ENCODE assay signal across 7 cellular contexts in the genomic region with DNA sequence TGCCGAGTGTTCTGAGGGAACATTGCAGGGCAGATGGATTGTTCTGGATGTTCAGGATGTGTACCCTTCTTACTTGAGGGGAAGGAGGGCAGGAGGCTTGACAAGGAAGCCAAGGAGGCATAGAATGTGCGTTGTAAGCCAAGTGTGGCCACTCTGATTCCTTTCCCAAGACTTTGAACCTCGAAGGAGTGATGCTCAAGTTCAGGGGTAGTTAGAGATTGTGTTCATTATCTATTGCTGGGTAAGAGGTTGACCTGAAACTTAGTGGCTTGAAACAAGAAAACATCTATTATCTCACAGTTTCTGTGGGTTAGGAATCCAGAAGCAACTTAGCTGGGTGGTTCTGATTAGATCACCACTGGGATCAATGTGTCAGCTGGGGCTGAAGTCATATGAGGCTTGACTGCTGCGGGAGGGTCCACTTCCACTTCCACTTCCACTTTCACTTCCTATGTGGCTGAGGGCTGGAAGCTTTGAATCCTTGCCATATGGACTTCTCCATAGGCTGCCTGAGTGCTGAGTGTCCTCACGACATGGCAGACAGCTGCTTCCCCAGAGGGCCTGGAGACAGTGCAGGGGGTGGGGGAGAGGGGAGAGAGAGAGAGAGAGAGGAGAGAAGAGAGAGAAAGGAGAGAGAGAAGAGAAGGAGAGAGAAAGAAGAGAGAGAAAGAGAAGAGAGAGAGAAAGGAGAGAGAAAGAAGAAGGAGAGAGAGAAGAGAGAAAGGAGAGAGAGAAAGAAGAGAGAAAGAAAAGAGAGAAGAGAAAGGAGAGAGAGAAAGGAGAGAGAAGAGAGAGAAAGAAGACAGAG. TPM values are rescaled to one million over a fixed set of nuclear protein-coding genes. Genes with fewer than 3 reads are reported as not detected.
DNase-seq lines count a peak whose midpoint lies in the region; ATAC-seq and TF ChIP-seq lines count a peak whose summit lies in the region.

No MANE protein-coding gene starts in this region.

- H2AFZ ChIP-seq in parathyroid adenoma = peak overlapping the region; percentile 47

- H3K4me2 ChIP-seq in parathyroid adenoma (ENCODE audit: low read length) = no peak overlapping the region

- POLR2A ChIA-PET in WTC11 (lab: Charles Lee) = no interaction called here

- peaks cover 9% of the 10 kb centered on the region for H3K4me1 ChIP-seq in parathyroid adenoma

- no peaks in the 10 kb centered on the region for H3K36me3 ChIP-seq in parathyroid adenoma (ENCODE audit: control insufficient read depth, insufficient read depth, low read length)

- H3K9ac ChIP-seq in parathyroid adenoma = no peak overlapping the region

- DNase-seq in UCSD-AML1 (lab: John Stamatoyannopoulos, UW; ENCODE audit: unreplicated experiment) = peak; percentile 30
- no peak for DNase-seq in activated CD8-positive, alpha-beta memory T cell treated with anti-CD3 and anti-CD28 coated beads, Interleukin-2, amount 50 U/mL, for 4 hours
- DNase-seq in WTC11 (ENCODE audit: low spot score) = no peak

- ATAC-seq in GM18907 (IDR thresholded peaks at IDR 0.05; ENCODE audit: unreplicated experiment) = peak; percentile 47
- ATAC-seq in HG02763 (IDR thresholded peaks at IDR 0.05; ENCODE audit: unreplicated experiment) = peak; percentile 40
- no peak for ATAC-seq in HG03439 (IDR thresholded peaks at IDR 0.05; ENCODE audit: unreplicated experiment)
- no peak for ATAC-seq in WTC11

- no peaks in the 10 kb centered on the region for H3K9me3 Mint-ChIP-seq in WTC11

- H3K4me3 ChIP-seq in parathyroid adenoma (ENCODE audit: low read depth, low read length) = no peak overlapping the region

- CTCF ChIA-PET in WTC11 (lab: Charles Lee) = no interaction called here

- H3K79me2 ChIP-seq in parathyroid adenoma = no peaks in the 10 kb centered on the region

- no peaks in the 10 kb centered on the region for H3K27me3 ChIP-seq in parathyroid adenoma (ENCODE audit: control insufficient read depth, insufficient read depth, low read length)

- H3K27ac ChIP-seq in parathyroid adenoma = no peak overlapping the region

- TF ChIP-seq CTCF in parathyroid adenoma (IDR thresholded peaks at IDR 0.05) (no peak), WTC11 (IDR thresholded peaks at IDR 0.05) (no peak)

- H3K27me3 Mint-ChIP-seq in WTC11 (ENCODE audit: low read depth) = peaks cover 50% of the 10 kb centered on the region

- no peak overlapping the region for H3K27ac Mint-ChIP-seq in WTC11

- H3K4me1 Mint-ChIP-seq in WTC11 = no peaks in the 10 kb centered on the region

- no peaks in the 10 kb centered on the region for H3K9me3 ChIP-seq in parathyroid adenoma (ENCODE audit: control insufficient read depth, low read length)

- no peaks in the 10 kb centered on the region for H3K36me3 Mint-ChIP-seq in WTC11

- H3K4me3 Mint-ChIP-seq in WTC11 = no peak overlapping the region

TF ChIP-seq in WTC11, 78 proteins besides CTCF, POLR2A, EP300 and RAD21:
- TF ChIP-seq ZNF396 (CRISPR knock-in tag; IDR thresholded peaks at IDR 0.05; ENCODE audit: borderline replicate concordance) = no peak
- TF ChIP-seq ZNF423 (CRISPR knock-in tag; IDR thresholded peaks at IDR 0.05) = no peak
- no peak for TF ChIP-seq EMX1 (CRISPR knock-in tag; IDR thresholded peaks at IDR 0.05)
- TF ChIP-seq, protein P1, sequence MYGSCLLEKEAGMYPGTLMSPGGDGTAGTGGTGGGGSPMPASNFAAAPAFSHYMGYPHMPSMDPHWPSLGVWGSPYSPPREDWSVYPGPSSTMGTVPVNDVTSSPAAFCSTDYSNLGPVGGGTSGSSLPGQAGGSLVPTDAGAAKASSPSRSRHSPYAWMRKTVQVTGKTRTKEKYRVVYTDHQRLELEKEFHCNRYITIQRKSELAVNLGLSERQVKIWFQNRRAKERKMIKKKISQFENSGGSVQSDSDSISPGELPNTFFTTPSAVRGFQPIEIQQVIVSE (CRISPR knock-in tag; IDR thresholded peaks at IDR 0.05; ENCODE audit: borderline replicate concordance) = no peak
- TF ChIP-seq FOXK1 (CRISPR knock-in tag; IDR thresholded peaks at IDR 0.05) = no peak
- no peak for TF ChIP-seq ELF4 (CRISPR knock-in tag; IDR thresholded peaks at IDR 0.05; ENCODE audit: low read depth)
- no peak for TF ChIP-seq FOXP1 (CRISPR knock-in tag; IDR thresholded peaks at IDR 0.05; ENCODE audit: borderline replicate concordance)
- TF ChIP-seq RORB (CRISPR knock-in tag; IDR thresholded peaks at IDR 0.05) = no peak
- TF ChIP-seq, protein P2, sequence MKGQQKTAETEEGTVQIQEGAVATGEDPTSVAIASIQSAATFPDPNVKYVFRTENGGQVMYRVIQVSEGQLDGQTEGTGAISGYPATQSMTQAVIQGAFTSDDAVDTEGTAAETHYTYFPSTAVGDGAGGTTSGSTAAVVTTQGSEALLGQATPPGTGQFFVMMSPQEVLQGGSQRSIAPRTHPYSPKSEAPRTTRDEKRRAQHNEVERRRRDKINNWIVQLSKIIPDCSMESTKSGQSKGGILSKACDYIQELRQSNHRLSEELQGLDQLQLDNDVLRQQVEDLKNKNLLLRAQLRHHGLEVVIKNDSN (CRISPR knock-in tag; IDR thresholded peaks at IDR 0.05) = no peak
- TF ChIP-seq, protein P3, sequence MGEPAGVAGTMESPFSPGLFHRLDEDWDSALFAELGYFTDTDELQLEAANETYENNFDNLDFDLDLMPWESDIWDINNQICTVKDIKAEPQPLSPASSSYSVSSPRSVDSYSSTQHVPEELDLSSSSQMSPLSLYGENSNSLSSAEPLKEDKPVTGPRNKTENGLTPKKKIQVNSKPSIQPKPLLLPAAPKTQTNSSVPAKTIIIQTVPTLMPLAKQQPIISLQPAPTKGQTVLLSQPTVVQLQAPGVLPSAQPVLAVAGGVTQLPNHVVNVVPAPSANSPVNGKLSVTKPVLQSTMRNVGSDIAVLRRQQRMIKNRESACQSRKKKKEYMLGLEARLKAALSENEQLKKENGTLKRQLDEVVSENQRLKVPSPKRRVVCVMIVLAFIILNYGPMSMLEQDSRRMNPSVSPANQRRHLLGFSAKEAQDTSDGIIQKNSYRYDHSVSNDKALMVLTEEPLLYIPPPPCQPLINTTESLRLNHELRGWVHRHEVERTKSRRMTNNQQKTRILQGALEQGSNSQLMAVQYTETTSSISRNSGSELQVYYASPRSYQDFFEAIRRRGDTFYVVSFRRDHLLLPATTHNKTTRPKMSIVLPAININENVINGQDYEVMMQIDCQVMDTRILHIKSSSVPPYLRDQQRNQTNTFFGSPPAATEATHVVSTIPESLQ (CRISPR knock-in tag; IDR thresholded peaks at IDR 0.05) = no peak
- TF ChIP-seq CBFB (CRISPR knock-in tag; IDR thresholded peaks at IDR 0.05; ENCODE audit: low read depth) = no peak

RNA-seq across cellular contexts. Expression of a gene that starts 6.9 kb away (rescaled TPM):
- total RNA-seq in WTC11 (2021) = 12.9 to 15.3 TPM (median 14.8 TPM) in 3 replicates

RNA-seq across cellular contexts. Expression of a gene that starts 21.5 kb away (rescaled TPM):
- 16.5 to 20.5 TPM (median 16.5 TPM) in 3 replicates for total RNA-seq in WTC11 (2021)

Comparison
In these comparisons a context has a peak if more than half of its experiments do, and no peak if none do; other contexts are left out.
1. ATAC-seq: peak in GM18907 (single experiment) and HG02763 (single experiment); none in HG03439 (single experiment) and WTC11 (single experiment).